ENCODE assay signal across 8 cellular contexts in the genomic region with DNA sequence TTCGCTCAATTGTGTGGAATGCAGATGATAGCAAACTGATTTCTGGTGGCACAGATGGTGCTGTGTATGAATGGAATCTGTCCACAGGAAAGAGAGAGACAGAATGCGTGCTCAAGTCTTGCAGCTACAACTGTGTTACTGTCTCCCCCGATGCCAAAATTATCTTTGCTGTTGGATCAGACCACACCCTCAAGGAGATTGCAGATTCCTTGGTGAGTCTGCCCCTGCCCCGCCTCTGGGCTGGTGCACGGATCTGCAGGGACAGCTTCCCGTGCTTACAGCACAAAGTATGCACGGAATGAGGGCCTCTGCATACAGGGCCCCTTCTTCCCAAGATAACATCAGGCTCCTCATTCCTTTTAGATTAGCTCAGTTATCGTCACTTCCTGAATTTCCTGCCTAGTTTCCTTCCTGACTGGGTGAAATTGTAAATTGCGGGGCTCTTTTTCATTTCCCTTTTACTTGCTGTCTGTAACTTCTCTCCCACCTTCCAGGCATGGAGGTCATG. TPM values are rescaled to one million over a fixed set of nuclear protein-coding genes. Genes with fewer than 3 reads are reported as not detected.
A peak's percentile ranks its signal among the peaks of the same experiment; 100 is the strongest.
DNase-seq lines count a peak whose midpoint lies in the region; ATAC-seq, FAIRE-seq and TF ChIP-seq lines count a peak whose summit lies in the region.

No MANE protein-coding gene starts in this region.

- H3K9me3 ChIP-seq in SJSA1 (replicated peaks) (peaks cover 3% of the 10 kb centered on the region; the same call in 1 of the 2 replicates), pancreas (no peaks in the 10 kb centered on the region)

- WGBS in pancreas, 2 donors, result 51 to 53% methylated on average over 9 of the region's 9 CpGs

- H3K27me3 ChIP-seq in SJSA1 (replicated peaks), result no peaks in the 10 kb centered on the region
- no peaks in the 10 kb centered on the region for H3K27me3 ChIP-seq in pancreas

- peak; percentile 46 for DNase-seq in G401 (ENCODE audit: low spot score)
- DNase-seq in SJSA1 (ENCODE audit: low read depth in 1 of 2, low spot score in 2 of 2), result peak; percentile 98 to 99
- peak; percentile 73 for DNase-seq in fibroblast of the conjunctiva (ENCODE audit: low read depth)
- DNase-seq in pancreas, result no peak
- no peak for DNase-seq in NCI-H128 (lab: John Stamatoyannopoulos, UW; ENCODE audit: unreplicated experiment)
- no peak for DNase-seq in NCI-H2171 treated with DMSO at 0.1 percent for 48 hours (lab: John Stamatoyannopoulos, UW)
- DNase-seq in NCI-H2196 (lab: John Stamatoyannopoulos, UW; ENCODE audit: unreplicated experiment), result no peak
- DNase-seq in NCI-H2029 (lab: John Stamatoyannopoulos, UW), result no peak

- ATAC-seq in pancreas, result peak in 3 of 4 donors; percentile 69 to 78 (median 70)

- no peak for FAIRE-seq in pancreas (lab: Jason Lieb, UNC)

- TF ChIP-seq CTCF in pancreas (IDR thresholded peaks at IDR 0.05), result no peak

- in situ Hi-C loops in G401 (cut with HindIII; ENCODE audit: low sequenced_read_pairs), result no loop called here

- peak overlapping the region; percentile 99 for H3K27ac ChIP-seq in SJSA1
- peak overlapping the region in 1 of 4 donors; percentile 36 for H3K27ac ChIP-seq in pancreas

- H3K36me3 ChIP-seq in SJSA1 (no peaks in the 10 kb centered on the region), pancreas (no peaks in the 10 kb centered on the region)

- H3K4me3 ChIP-seq in SJSA1 (peak overlapping the region; percentile 17), pancreas (no peak overlapping the region)

- intact Hi-C loops in pancreas (cut with DNase I), result no loop called here

- H3K4me1 ChIP-seq in SJSA1 (replicated peaks) (peaks cover 49% of the 10 kb centered on the region), pancreas (no peaks in the 10 kb centered on the region)

RNA-seq across cellular contexts. Expression of gene CFAP57, which starts 34.6 kb away (rescaled TPM):
- total RNA-seq in G401 (2014; rRNA removed; shearing (Covaris generic)), result 1.1 and 4.1 TPM in 2 replicates
- total RNA-seq in SJSA1 (2014; rRNA removed; shearing (Covaris generic)), result 0.16 TPM in 1 of 2 replicates, not detected in the other
- total RNA-seq in pancreas, result under 1 TPM; 0.14 to 0.47 (median 0.21) TPM
- polyA plus RNA-seq in pancreas, result under 1 TPM; 0.14 to 0.61 TPM

RNA-seq across cellular contexts. Expression of gene EBNA1BP2, which starts 34.7 kb away (rescaled TPM):
- total RNA-seq in G401 (2014; rRNA removed; shearing (Covaris generic)), result 300 and 331 TPM in 2 replicates
- 235 and 270 TPM in 2 replicates for total RNA-seq in SJSA1 (2014; rRNA removed; shearing (Covaris generic))
- total RNA-seq in pancreas, result 10 to 100 TPM; 13.2 to 29.5 (median 22.8) TPM
- polyA plus RNA-seq in pancreas, result 10 to 100 TPM; 23.4 to 47.1 TPM

Comparison
In these comparisons a context has a peak if more than half of its experiments do, and no peak if none do; other contexts are left out.
1. DNase-seq: peak in G401 (single experiment), SJSA1 (2 of 2) and fibroblast of the conjunctiva (single experiment); none in pancreas (0 of 6), NCI-H128 (single experiment), NCI-H2171 treated with DMSO at 0.1 percent for 48 hours (single experiment), NCI-H2196 (single experiment) and NCI-H2029 (single experiment).